12 cellular contexts compared by ENCODE assay signal in genomic region chr17:65584604-65585521, GRCh38. TPM values are rescaled to one million over a fixed set of nuclear protein-coding genes. Genes with fewer than 3 reads are reported as not detected.
DNase-seq lines count a peak whose midpoint lies in the region; ATAC-seq, FAIRE-seq and TF ChIP-seq lines count a peak whose summit lies in the region.
"Had no signal": no experiment of that assay in that cellular context is flagged by ENCODE, and none has a peak within 500 bp of the region (broad histone marks: within the 10 kb centered on the region; RNA-seq: fewer than 3 reads in every experiment).

No MANE protein-coding gene starts in this region.

- BruUV-seq in GM12878 (replicated peaks; lab: Mats Ljungman, UMichigan), result no TSS peak

- RAD21 ChIA-PET in GM12878 (lab: Charles Lee; ENCODE audit: unreplicated experiment), result no interaction called here

- 20% methylated on average over 12 of the region's 12 CpGs for WGBS in GM12878 (ENCODE audit: insufficient coverage, insufficient replicate concordance, low lambda C conversion rate, missing lambda C conversion rate)

- SMC1A ChIA-PET in GM12878 (lab: Charles Lee; ENCODE audit: uncharacterized antibody, unreplicated experiment), result no interaction called here

- TF ChIP-seq RAD21 in GM12878 (IDR thresholded peaks at IDR 0.05; ENCODE audit: insufficient read depth, low read depth, low read length), result no peak

- H3K4me2 ChIP-seq in BLaER1 (peak overlapping the region; percentile 57), GM12878 (ENCODE audit: control insufficient read depth, insufficient read depth) (no peak overlapping the region), neural progenitor cell (no peak overlapping the region)

- intact Hi-C loops in GM12878 (cut with micrococcal nuclease; ENCODE audit: unreplicated experiment), result no loop called here

- POLR2A ChIA-PET in GM12878 (lab: Charles Lee), result no interaction called here

- H3K79me2 ChIP-seq in GM12878 (ENCODE audit: control insufficient read depth, insufficient read depth, low read length) (no peaks in the 10 kb centered on the region), neural progenitor cell (ENCODE audit: low read depth) (no peaks in the 10 kb centered on the region)

- peaks cover 21% of the 10 kb centered on the region for H3K4me1 ChIP-seq in BLaER1
- no peaks in the 10 kb centered on the region for H3K4me1 ChIP-seq in GM12878 (ENCODE audit: control insufficient read depth, insufficient read depth, low read length)
- peaks cover 7% of the 10 kb centered on the region for H3K4me1 ChIP-seq in neural progenitor cell

- H3K36me3 Mint-ChIP-seq in neural progenitor cell, result no peaks in the 10 kb centered on the region
- H3K36me3 Mint-ChIP-seq: WTC11 had no signal

- peaks cover 5% of the 10 kb centered on the region for H3K9me3 Mint-ChIP-seq in neural progenitor cell
- H3K9me3 Mint-ChIP-seq: WTC11 had no signal

- FAIRE-seq in GM12878 (lab: Jason Lieb, UNC), result peak; percentile 23

- no peak overlapping the region for H3K9ac ChIP-seq in BLaER1
- no peak overlapping the region for H3K9ac ChIP-seq in GM12878 (ENCODE audit: control insufficient read depth, insufficient read depth, low read length)
- no peak overlapping the region for H3K9ac ChIP-seq in neural progenitor cell

- TF ChIP-seq EP300 in GM12878 (IDR thresholded peaks at IDR 0.05; ENCODE audit: borderline replicate concordance in 1 of 2, control insufficient read depth in 1 of 2, low read depth in 2 of 2, low read length in 2 of 2), result no peak

- no peak for TF ChIP-seq CTCF in GM12878 (IDR thresholded peaks at IDR 0.05 in 2 of 3, conservative IDR thresholded peaks at IDR 0.05 in 1 of 3; ENCODE audit: control insufficient read depth in 2 of 3, extremely low read depth in 1 of 3, insufficient read depth in 1 of 3, low read depth in 3 of 3, low read length in 3 of 3)
- TF ChIP-seq CTCF in neural progenitor cell (IDR thresholded peaks at IDR 0.05), result no peak

- H3K4me3 Mint-ChIP-seq in neural progenitor cell, result no peak overlapping the region
- H3K4me3 Mint-ChIP-seq: WTC11 had no signal

- no peak overlapping the region for H3K27ac ChIP-seq in BLaER1
- no peak overlapping the region for H3K27ac ChIP-seq in GM12878 (ENCODE audit: control insufficient read depth, insufficient read depth)
- no peak overlapping the region for H3K27ac ChIP-seq in neural progenitor cell

- H3F3A ChIP-seq in neural progenitor cell (ENCODE audit: low read depth), result no peaks in the 10 kb centered on the region

- no peaks in the 10 kb centered on the region for H4K20me1 ChIP-seq in BLaER1
- no peaks in the 10 kb centered on the region for H4K20me1 ChIP-seq in GM12878 (ENCODE audit: control insufficient read depth, insufficient read depth)
- no peaks in the 10 kb centered on the region for H4K20me1 ChIP-seq in neural progenitor cell (ENCODE audit: low read depth)

- H3K4me1 Mint-ChIP-seq in neural progenitor cell, result peaks cover 36% of the 10 kb centered on the region

- in situ Hi-C loops in GM12878 (cut with MboI), result no loop called here

- ATAC-seq in GM12878 (no peak), HG02798 (IDR thresholded peaks at IDR 0.05; ENCODE audit: poor library complexity, unreplicated experiment) (no peak)
- ATAC-seq: WTC11 had no signal

- no peak for TF ChIP-seq POLR2A in GM12878 (IDR thresholded peaks at IDR 0.05; ENCODE audit: low read depth, low read length)

- H3K4me3 ChIP-seq in BLaER1 (no peak overlapping the region), GM12878 (no peak overlapping the region), neural progenitor cell (no peak overlapping the region)

- H3K36me3 ChIP-seq in BLaER1 (no peaks in the 10 kb centered on the region), GM12878 (ENCODE audit: control insufficient read depth in 2 of 2, insufficient read depth in 2 of 2, low read length in 1 of 2) (no peaks in the 10 kb centered on the region), neural progenitor cell (no peaks in the 10 kb centered on the region)

- H3K9me3 ChIP-seq in BLaER1 (no peaks in the 10 kb centered on the region), GM12878 (replicated peaks; ENCODE audit: control insufficient read depth, insufficient read depth, low read length) (no peaks in the 10 kb centered on the region), neural progenitor cell (ENCODE audit: low read depth) (no peaks in the 10 kb centered on the region)
- H3K9me3 ChIP-seq: Caco-2 had no signal

- H3K27me3 ChIP-seq in BLaER1 (no peaks in the 10 kb centered on the region), GM12878 (replicated peaks in 1 of 2; ENCODE audit: control insufficient read depth in 2 of 2, insufficient read depth in 2 of 2, low read length in 1 of 2) (no peaks in the 10 kb centered on the region), neural progenitor cell (no peaks in the 10 kb centered on the region)

- no peaks in the 10 kb centered on the region for H3K27me3 Mint-ChIP-seq in neural progenitor cell (ENCODE audit: insufficient read depth, low read depth)

- CTCF ChIA-PET in GM12878 (lab: Yijun Ruan, JAX), result no interaction called here

- DNase-seq in GM03348 (ENCODE audit: low spot score), result peak; percentile 25
- DNase-seq in GM12878 (ENCODE audit: low read depth, low spot score), result no peak
- DNase-seq in neural progenitor cell (ENCODE audit: low spot score), result no peak
- no peak for DNase-seq in EL
- DNase-seq in NCI-H128 (lab: John Stamatoyannopoulos, UW; ENCODE audit: unreplicated experiment), result no peak
- DNase-seq: Caco-2; IMR-90; NCI-H1105 treated with DMSO at 0.1 percent for 48 hours; stimulated activated CD4-positive, alpha-beta T cell treated with anti-CD3 and anti-CD28 coated beads, Interleukin-2, amount 100 ng/mL, for 48 hours had no signal

- H3K27ac Mint-ChIP-seq in neural progenitor cell, result peak overlapping the region; percentile 69
- H3K27ac Mint-ChIP-seq: WTC11 had no signal

- H2AFZ ChIP-seq in GM12878 (ENCODE audit: control insufficient read depth, low read depth, low read length), result no peak overlapping the region
- no peak overlapping the region for H2AFZ ChIP-seq in neural progenitor cell (replicated peaks)

TF ChIP-seq in GM12878, 131 proteins besides CTCF, POLR2A, EP300 and RAD21 (continues in another document):
- TF ChIP-seq MAX (IDR thresholded peaks at IDR 0.05; ENCODE audit: low read depth, low read length), result no peak
- no peak for TF ChIP-seq ZNF384 (IDR thresholded peaks at IDR 0.05; ENCODE audit: borderline replicate concordance, low read depth, low read length)
- TF ChIP-seq BCL11A (IDR thresholded peaks at IDR 0.05; ENCODE audit: low read depth, low read length), result no peak
- no peak for TF ChIP-seq IRF5 (IDR thresholded peaks at IDR 0.05; ENCODE audit: borderline replicate concordance)
- TF ChIP-seq CREM (IDR thresholded peaks at IDR 0.05; ENCODE audit: low read depth), result no peak
- TF ChIP-seq STAT1 (conservative IDR thresholded peaks at IDR 0.05), result no peak
- no peak for TF ChIP-seq CHD1 (IDR thresholded peaks at IDR 0.05; ENCODE audit: low read depth, low read length)
- TF ChIP-seq MEF2A (IDR thresholded peaks at IDR 0.05; ENCODE audit: insufficient read depth, low read depth, low read length), result no peak
- TF ChIP-seq MTA2 (IDR thresholded peaks at IDR 0.05; ENCODE audit: low read depth), result no peak

RNA-seq across cellular contexts. Expression of gene AXIN2, which starts 23.4 kb away (rescaled TPM):
- 14.6 and 16.2 TPM in 2 replicates for total RNA-seq in GM12878 (2013; cell fraction: nucleolus; rRNA removed)
- total RNA-seq in GM12878 (2014; rRNA removed), result 4.2 and 4.6 TPM in 2 replicates
- 2.5 and 3.5 TPM in 2 replicates for total RNA-seq in GM12878 (2014; rRNA removed; fragmentation: Illumina TruSeq; extraction: Trizol)
- total RNA-seq in GM12878 (2021), result 7.2 and 7.8 TPM in 2 replicates
- 0.68 TPM for polyA plus RNA-seq in GM12878 (2011; ENCODE audit: low read depth)
- 2.5 and 3.7 TPM in 2 replicates for polyA plus RNA-seq in GM12878 (2011; rRNA removed)
- 3.2 and 3.5 TPM in 2 replicates for polyA plus RNA-seq in GM12878 (2011; cell fraction: cytosol; rRNA removed)
- polyA plus RNA-seq in GM12878 (2011; cell fraction: nucleus; rRNA removed), result 8.9 and 17.6 TPM in 2 replicates
- polyA plus RNA-seq in GM12878 (2012), result 0.72 and 1.5 TPM in 2 replicates
- polyA plus RNA-seq in GM12878 (2014; fragmentation: Illumina TruSeq; extraction: Trizol), result 1.9 and 2.6 TPM in 2 replicates
- polyA plus RNA-seq in GM12878 (2014; fragmentation: Nextera tagmentation; extraction: Ambion mirVana), result under 1 TPM; 0.47 to 0.66 TPM
- 4.4 and 4.8 TPM in 2 replicates for polyA plus RNA-seq in GM12878 (2014; rRNA removed)
- 1 to 10 TPM in 1 of 2 experiments, under 1 TPM in 1; 0.58 to 1.6 TPM for polyA plus RNA-seq in GM12878 (2016; fragmentation: Nextera tagmentation; extraction: Ambion mirVana)
- 4.1 and 6.0 TPM in 2 replicates for polyA minus RNA-seq in GM12878 (2011; rRNA and poly(A)+ RNA removed)
- polyA minus RNA-seq in GM12878 (2011; cell fraction: cytosol; rRNA and poly(A)+ RNA removed), result 1.5 and 1.7 TPM in 2 replicates
- 7.3 and 10.1 TPM in 2 replicates for polyA minus RNA-seq in GM12878 (2011; cell fraction: nucleus; rRNA and poly(A)+ RNA removed)
- total RNA-seq in neural progenitor cell (ENCODE audit: low replicate concordance), result 21.8 and 22.0 TPM in 2 replicates
